ENCODE assay signal across 22 cellular contexts in genomic region chr7:122315507-122316466, GRCh38. TPM values are rescaled to one million over a fixed set of nuclear protein-coding genes. Genes with fewer than 3 reads are reported as not detected.
A peak's percentile ranks its signal among the peaks of the same experiment; 100 is the strongest.
DNase-seq lines count a peak whose midpoint lies in the region; TF ChIP-seq lines count a peak whose summit lies in the region.
"Had no signal": no experiment of that assay in that cellular context is flagged by ENCODE, and none has a peak within 500 bp of the region (broad histone marks: within the 10 kb centered on the region; RNA-seq: fewer than 3 reads in every experiment).

No MANE protein-coding gene starts in this region.

- no peaks in the 10 kb centered on the region for H3K9me3 ChIP-seq in adipocyte (ENCODE audit: control insufficient read depth, low read length)
- H3K9me3 ChIP-seq in tibial artery: no peaks in the 10 kb centered on the region
- H3K9me3 ChIP-seq in WERI-Rb-1 (ENCODE audit: severe bottlenecking): peaks cover 3% of the 10 kb centered on the region

- H3K27me3 Mint-ChIP-seq in glutamatergic neuron (ENCODE audit: unreplicated experiment): peaks cover 27% of the 10 kb centered on the region
- H3K27me3 Mint-ChIP-seq in neural crest cell (ENCODE audit: low read depth): peaks cover 96% of the 10 kb centered on the region

- H3K27me3 ChIP-seq in adipocyte (replicated peaks; ENCODE audit: control insufficient read depth, insufficient read depth, low read length) (peaks cover 65% of the 10 kb centered on the region), tibial artery (peaks cover 0 to 66% of the 10 kb centered on the region in 2 donors), WERI-Rb-1 (ENCODE audit: insufficient read depth, low read depth, severe bottlenecking) (peaks cover 78% of the 10 kb centered on the region)

- H3K27ac ChIP-seq in tibial artery (no peak overlapping the region), WERI-Rb-1 (no peak overlapping the region)
- H3K27ac ChIP-seq: dorsolateral prefrontal cortex had no signal

- H3K27ac Mint-ChIP-seq in glutamatergic neuron (ENCODE audit: unreplicated experiment) (no peak overlapping the region), neural crest cell (ENCODE audit: unreplicated experiment) (no peak overlapping the region)
- H3K27ac Mint-ChIP-seq: activated B cell treated with CpG ODN at 0.5 μM for 24 hours; CD8-positive, alpha-beta T cell had no signal

- peaks cover 16% of the 10 kb centered on the region for H3K4me1 Mint-ChIP-seq in glutamatergic neuron (ENCODE audit: low read depth, unreplicated experiment)
- peaks cover 19% of the 10 kb centered on the region for H3K4me1 Mint-ChIP-seq in neural crest cell

- H3K36me3 Mint-ChIP-seq in glutamatergic neuron (ENCODE audit: unreplicated experiment) (peaks cover 4% of the 10 kb centered on the region), neural crest cell (ENCODE audit: low read depth) (peaks cover 4% of the 10 kb centered on the region)
- H3K36me3 Mint-ChIP-seq: CD8-positive, alpha-beta T cell had no signal

- H3K36me3 ChIP-seq in adipocyte (ENCODE audit: control insufficient read depth, insufficient read depth, low read length, severe bottlenecking) (no peaks in the 10 kb centered on the region), tibial artery (no peaks in the 10 kb centered on the region), WERI-Rb-1 (no peaks in the 10 kb centered on the region)

- peak; percentile 19 for DNase-seq in Daoy (ENCODE audit: low read depth)
- DNase-seq in adipocyte (ENCODE audit: low read depth): no peak
- no peak for DNase-seq in glutamatergic neuron
- DNase-seq in neural crest cell (ENCODE audit: low read depth, low spot score): no peak
- no peak for DNase-seq in NCI-H2107 treated with DMSO at 0.1 percent for 48 hours (lab: John Stamatoyannopoulos, UW; ENCODE audit: unreplicated experiment)
- no peak for DNase-seq in tibial artery
- no peak for DNase-seq in NCI-H2029 (lab: John Stamatoyannopoulos, UW)
- no peak for DNase-seq in WERI-Rb-1
- DNase-seq: activated B cell treated with CpG ODN at 0.5 μM for 24 hours; activated CD8-positive, alpha-beta memory T cell treated with anti-CD3 and anti-CD28 coated beads for 24 hours; CD8-positive, alpha-beta T cell; dorsolateral prefrontal cortex; head of caudate nucleus; NCI-H774; nucleus accumbens; PC-3; right cardiac atrium; stimulated activated naive CD8-positive, alpha-beta T cell treated with anti-CD3 and anti-CD28 coated beads, Interleukin-15, Interleukin-2, amounts not matched to agents 100 U/mL and 50 U/mL, for 24 hours; T-helper 2 cell had no signal

- peaks cover 21% of the 10 kb centered on the region for H3K9me3 Mint-ChIP-seq in glutamatergic neuron (ENCODE audit: unreplicated experiment)
- no peaks in the 10 kb centered on the region for H3K9me3 Mint-ChIP-seq in neural crest cell
- H3K9me3 Mint-ChIP-seq: activated B cell treated with CpG ODN at 0.5 μM for 24 hours had no signal

- H3K9ac ChIP-seq in adipocyte (ENCODE audit: low read length): no peak overlapping the region

- intact Hi-C loops in tibial artery (cut with DNase I; ENCODE audit: low total_unique reads): no loop called here

- peaks cover 9% of the 10 kb centered on the region for H3K4me1 ChIP-seq in adipocyte (ENCODE audit: control insufficient read depth, insufficient read depth, low read length)
- H3K4me1 ChIP-seq in tibial artery: peaks cover 0 to 31% (median 17%) of the 10 kb centered on the region in 4 donors

- H3K4me3 Mint-ChIP-seq in glutamatergic neuron (ENCODE audit: unreplicated experiment) (peak overlapping the region; percentile 84), neural crest cell (peak overlapping the region; percentile 11)
- H3K4me3 Mint-ChIP-seq: activated B cell treated with CpG ODN at 0.5 μM for 24 hours; CD8-positive, alpha-beta T cell had no signal

- H3K4me3 ChIP-seq in adipocyte (ENCODE audit: low read length) (peak overlapping the region; percentile 38), tibial artery (no peak overlapping the region), WERI-Rb-1 (ENCODE audit: low read depth, low read length) (no peak overlapping the region)

- TF ChIP-seq CTCF in glutamatergic neuron (IDR thresholded peaks at IDR 0.05; ENCODE audit: partially characterized antibody, unreplicated experiment): no peak
- no peak for TF ChIP-seq CTCF in neural crest cell (conservative IDR thresholded peaks at IDR 0.05)
- no peak for TF ChIP-seq CTCF in tibial artery (IDR thresholded peaks at IDR 0.05)
- TF ChIP-seq CTCF in WERI-Rb-1 (IDR thresholded peaks at IDR 0.05; ENCODE audit: low read depth, low read length): no peak

RNA-seq across cellular contexts. Expression of gene FEZF1, which starts 11.2 kb away (rescaled TPM):
- 0.03 and 0.69 TPM in 2 replicates for total RNA-seq in Daoy (2014; rRNA removed; shearing (Covaris generic))
- 12.7 TPM for total RNA-seq in glutamatergic neuron (ENCODE audit: unreplicated experiment)
- total RNA-seq in neural crest cell: not detected in 2 replicates
- total RNA-seq: activated B cell treated with CpG ODN at 0.5 μM for 24 hours; CD8-positive, alpha-beta T cell; kidney epithelial cell; LHCN-M2; PC-3; right cardiac atrium; ureter had no signal
